8 cellular contexts compared by ENCODE assay signal in genomic region chr7:127391591-127392181, GRCh38. TPM values are rescaled to one million over a fixed set of nuclear protein-coding genes. Genes with fewer than 3 reads are reported as not detected.
A peak's percentile ranks its signal among the peaks of the same experiment; 100 is the strongest.
DNase-seq lines count a peak whose midpoint lies in the region; ATAC-seq, FAIRE-seq and TF ChIP-seq lines count a peak whose summit lies in the region.

No MANE protein-coding gene starts in this region.

- DNase-seq in GM18507 (ENCODE audit: extremely low spot score, insufficient read length, low read depth) (no peak), RKO (ENCODE audit: low spot score) (peak; percentile 67), heart left ventricle (peak in 2 of 5 donors; percentile 12 to 20), retinal pigment epithelial cell (ENCODE audit: low read depth) (no peak), cerebellar nuclear complex (lab: John Stamatoyannopoulos, UW) (no peak)

- ATAC-seq in HG02938 (IDR thresholded peaks at IDR 0.05; ENCODE audit: unreplicated experiment) = peak; percentile 35
- ATAC-seq in heart left ventricle = peak in 2 of 4 donors; percentile 33 to 76

- peak overlapping the region; percentile 100 for H3K4me3 Mint-ChIP-seq in activated naive CD8-positive, alpha-beta T cell

- peaks cover 0 to 39% (median 25%) of the 10 kb centered on the region in 9 donors for H3K36me3 ChIP-seq in heart left ventricle

- peak overlapping the region; percentile 99 for H3K27ac Mint-ChIP-seq in activated naive CD8-positive, alpha-beta T cell

- WGBS in heart left ventricle, 4 donors = 0 to 1% (median 0%) methylated on average over 17 to 66 of the region's 66 CpGs

- peaks cover 6% of the 10 kb centered on the region for H3K9me3 Mint-ChIP-seq in activated naive CD8-positive, alpha-beta T cell (ENCODE audit: low read depth)

- peaks cover 19% of the 10 kb centered on the region for H3K36me3 Mint-ChIP-seq in activated naive CD8-positive, alpha-beta T cell

- TF ChIP-seq POLR2A in heart left ventricle (IDR thresholded peaks at IDR 0.05) = no peak

- H3K27ac ChIP-seq in 22Rv1 = peak overlapping the region; percentile 83
- H3K27ac ChIP-seq in heart left ventricle = peak overlapping the region; percentile 88 to 99 (median 94)

- H3K27me3 Mint-ChIP-seq in activated naive CD8-positive, alpha-beta T cell = no peaks in the 10 kb centered on the region

- peak overlapping the region; percentile 76 to 99 (median 90) for H3K4me3 ChIP-seq in heart left ventricle
- H3K4me3 ChIP-seq in retinal pigment epithelial cell (ENCODE audit: low read length) = peak overlapping the region; percentile 87

- TF ChIP-seq CTCF in 22Rv1 (IDR thresholded peaks at IDR 0.05) (no peak; the same call in 1 of the 2 replicates), heart left ventricle (IDR thresholded peaks at IDR 0.05) (peak in 1 of 12 donors; percentile 13), retinal pigment epithelial cell (conservative IDR thresholded peaks at IDR 0.05; ENCODE audit: low read depth, low read length) (no peak)

- no peaks in the 10 kb centered on the region for H3K9me3 ChIP-seq in heart left ventricle

- peaks cover 0 to 56% (median 22%) of the 10 kb centered on the region in 12 donors for H3K4me1 ChIP-seq in heart left ventricle

- H3K4me1 Mint-ChIP-seq in activated naive CD8-positive, alpha-beta T cell (ENCODE audit: low read depth) = peaks cover 73% of the 10 kb centered on the region

- FAIRE-seq in GM18507 (lab: Jason Lieb, UNC) = peak; percentile 47

- intact Hi-C loops in heart left ventricle (cut with DNase I) = loop anchor here in 8 of 10 donors (2.0 to 10.0 kb wide), 8 partner anchors 44 to 263 kb away; partner anchors contain the start of genes ARF5 (in 5 of the 8), GCC1 (in 5 of the 8) and SND1 (in 4 of the 8)

- H3K27me3 ChIP-seq in heart left ventricle = no peaks in the 10 kb centered on the region

RNA-seq across cellular contexts. Expression of gene ZNF800, which starts 0.8 kb away (rescaled TPM):
- total RNA-seq in heart left ventricle = 10 to 100 TPM; 20.3 to 34.7 (median 22.9) TPM
- 1 to 10 TPM; 4.2 to 7.4 TPM for polyA plus RNA-seq in heart left ventricle
